In genomic region chr1:223417444-223417843, GRCh38 we compare ENCODE assay signal across 19 cellular contexts. TPM values are rescaled to one million over a fixed set of nuclear protein-coding genes. Genes with fewer than 3 reads are reported as not detected.
DNase-seq lines count a peak whose midpoint lies in the region; ATAC-seq, FAIRE-seq and TF ChIP-seq lines count a peak whose summit lies in the region.
"Had no signal": no experiment of that assay in that cellular context is flagged by ENCODE, and none has a peak within 500 bp of the region (broad histone marks: within the 10 kb centered on the region; RNA-seq: fewer than 3 reads in every experiment).

No MANE protein-coding gene starts in this region.

- H3K4me2 ChIP-seq in mesenchymal stem cell (ENCODE audit: low read length, poor library complexity, severe bottlenecking): no peak overlapping the region

- H3K14ac ChIP-seq in mesenchymal stem cell (ENCODE audit: low read length in 2 of 2): no peak overlapping the region

- ATAC-seq in HG02885 (IDR thresholded peaks at IDR 0.05; ENCODE audit: poor library complexity, unreplicated experiment) (no peak), GM21786 (IDR thresholded peaks at IDR 0.05; ENCODE audit: unreplicated experiment) (no peak), foreskin keratinocyte (no peak), GM21423 (IDR thresholded peaks at IDR 0.05; ENCODE audit: unreplicated experiment) (no peak)
- ATAC-seq: GM23338, Panc1 had no signal

- H3K4ac ChIP-seq in mesenchymal stem cell (ENCODE audit: low read depth in 1 of 2, low read length in 2 of 2): no peak overlapping the region

- peak overlapping the region; percentile 15 to 23 for H3K27ac ChIP-seq in kidney (ENCODE audit: low read depth in 2 of 2, low read length in 2 of 2)
- peak overlapping the region; percentile 97 for H3K27ac ChIP-seq in mesenchymal stem cell (ENCODE audit: low read length, poor library complexity, severe bottlenecking)
- H3K27ac ChIP-seq in foreskin keratinocyte: no peak overlapping the region

- H2AK5ac ChIP-seq in mesenchymal stem cell (ENCODE audit: low read length, severe bottlenecking): no peak overlapping the region

- no peaks in the 10 kb centered on the region for H3K79me1 ChIP-seq in mesenchymal stem cell (replicated peaks; ENCODE audit: low read length, poor library complexity, severe bottlenecking)

- H2BK15ac ChIP-seq in mesenchymal stem cell (ENCODE audit: low read depth, poor library complexity, severe bottlenecking): no peak overlapping the region

- no peak for FAIRE-seq in kidney (lab: Jason Lieb, UNC)

- H3K36me3 ChIP-seq in kidney (ENCODE audit: control insufficient read depth in 1 of 2, insufficient read depth in 2 of 2, low read length in 2 of 2) (no peaks in the 10 kb centered on the region), mesenchymal stem cell (ENCODE audit: control insufficient read depth in 1 of 2, insufficient read depth in 2 of 2, low read depth in 1 of 2, low read length in 2 of 2) (no peaks in the 10 kb centered on the region)

- 100% methylated on average over 1 of the region's 2 CpGs for WGBS in mesenchymal stem cell

- H3K4me3 ChIP-seq in kidney (ENCODE audit: low read length in 2 of 2) (no peak overlapping the region), mesenchymal stem cell (ENCODE audit: insufficient read depth in 1 of 2, low read depth in 1 of 2, low read length in 2 of 2) (no peak overlapping the region)
- H3K4me3 ChIP-seq: GM23338 had no signal

- no peaks in the 10 kb centered on the region for H3K9me3 ChIP-seq in kidney (ENCODE audit: control insufficient read depth in 1 of 2, low read length in 2 of 2)
- H3K9me3 ChIP-seq in mesenchymal stem cell (ENCODE audit: control insufficient read depth, low read length): no peaks in the 10 kb centered on the region

- no peak overlapping the region for H2BK12ac ChIP-seq in mesenchymal stem cell (ENCODE audit: low read length in 2 of 2)

- no peak overlapping the region for H3K23ac ChIP-seq in mesenchymal stem cell (ENCODE audit: low read length in 2 of 2)

- H3K27me3 ChIP-seq in mesenchymal stem cell (ENCODE audit: control insufficient read depth in 1 of 2, insufficient read depth in 1 of 2, low read length in 2 of 2) (no peaks in the 10 kb centered on the region), foreskin keratinocyte (no peaks in the 10 kb centered on the region)

- in situ Hi-C loops in ACHN (cut with HindIII; ENCODE audit: low pct_ligation_motif_present, low pct_unique_long_range_greater_than_20kb, low sequenced_read_pairs): no loop called here

- H3K9ac ChIP-seq in kidney (ENCODE audit: low read length in 2 of 2) (no peak overlapping the region), mesenchymal stem cell (ENCODE audit: low read length) (no peak overlapping the region)

- H3K4me1 ChIP-seq in kidney (ENCODE audit: control insufficient read depth in 1 of 2, insufficient read depth in 1 of 2, low read depth in 1 of 2, low read length in 2 of 2) (peaks cover 3 to 9% of the 10 kb centered on the region in 2 donors), mesenchymal stem cell (ENCODE audit: control insufficient read depth, insufficient read depth, low read depth, low read length) (peaks cover 8% of the 10 kb centered on the region), foreskin keratinocyte (peaks cover 9% of the 10 kb centered on the region)

- DNase-seq in ACHN: peak; percentile 91
- DNase-seq in SW480 (ENCODE audit: low spot score): peak; percentile 68
- DNase-seq in kidney: no peak
- DNase-seq in mesenchymal stem cell: no peak
- no peak for DNase-seq in foreskin keratinocyte
- DNase-seq: 8988T; CD4-positive, alpha-beta memory T cell; Karpas-422; NCI-H1105 treated with DMSO at 0.1 percent for 48 hours; NCI-H1930; NCI-H2171 treated with DMSO at 0.1 percent for 48 hours; NCI-H774; SHP77 treated with DMSO at 0.1 percent for 48 hours had no signal

- no peak for TF ChIP-seq CTCF in kidney (IDR thresholded peaks at IDR 0.05; ENCODE audit: borderline replicate concordance, extremely low read depth, insufficient read depth)
- no peak for TF ChIP-seq CTCF in foreskin keratinocyte (conservative IDR thresholded peaks at IDR 0.05)

- H2BK120ac ChIP-seq in mesenchymal stem cell (ENCODE audit: low read depth, low read length): no peak overlapping the region

- H2AFZ ChIP-seq in mesenchymal stem cell (ENCODE audit: low read depth, low read length): no peak overlapping the region

- no peak overlapping the region for H4K91ac ChIP-seq in mesenchymal stem cell (ENCODE audit: low read length)

- intact Hi-C loops in kidney (cut with DNase I): no loop called here

- H3K18ac ChIP-seq in mesenchymal stem cell (ENCODE audit: low read depth in 1 of 2, low read length in 2 of 2): no peak overlapping the region

- no peak overlapping the region for H4K8ac ChIP-seq in mesenchymal stem cell (ENCODE audit: low read length)

- H2BK5ac ChIP-seq in mesenchymal stem cell (ENCODE audit: low read depth, low read length, poor library complexity, severe bottlenecking): peak overlapping the region; percentile 84

RNA-seq across cellular contexts. Expression of gene CCDC185, which starts 24.2 kb away (rescaled TPM):
- total RNA-seq in kidney (0.13 TPM), foreskin keratinocyte (not detected in 2 replicates)
- polyA plus RNA-seq in kidney (ENCODE audit: insufficient read depth, low read depth, low replicate concordance) (not detected), foreskin keratinocyte (not detected in 2 replicates)
- polyA plus RNA-seq in mesenchymal stem cell (2013, experiment 1 of 2): not detected
- polyA plus RNA-seq in mesenchymal stem cell (2013, experiment 2 of 2): not detected
- total RNA-seq: CD4-positive, alpha-beta memory T cell; NCI-H460 had no signal
- polyA plus RNA-seq: CD4-positive, alpha-beta memory T cell; GM23338 had no signal

RNA-seq across cellular contexts. Expression of gene SUSD4, which starts 53.5 kb away (rescaled TPM):
- 14.0 TPM for total RNA-seq in kidney
- polyA plus RNA-seq in kidney (ENCODE audit: insufficient read depth, low read depth, low replicate concordance): 23.7 TPM
- polyA plus RNA-seq in mesenchymal stem cell (2013, experiment 1 of 2): 0.01 TPM
- polyA plus RNA-seq in mesenchymal stem cell (2013, experiment 2 of 2): not detected
- 2.4 and 3.0 TPM in 2 replicates for total RNA-seq in foreskin keratinocyte
- 1.2 and 1.5 TPM in 2 replicates for polyA plus RNA-seq in foreskin keratinocyte
- total RNA-seq: NCI-H460 had no signal

Comparison
In these comparisons a context has a peak if more than half of its experiments do, and no peak if none do; other contexts are left out.
1. DNase-seq: peak in ACHN (single experiment) and SW480 (single experiment); none in kidney (single experiment), mesenchymal stem cell (single experiment) and foreskin keratinocyte (0 of 2).